In the genomic region with DNA sequence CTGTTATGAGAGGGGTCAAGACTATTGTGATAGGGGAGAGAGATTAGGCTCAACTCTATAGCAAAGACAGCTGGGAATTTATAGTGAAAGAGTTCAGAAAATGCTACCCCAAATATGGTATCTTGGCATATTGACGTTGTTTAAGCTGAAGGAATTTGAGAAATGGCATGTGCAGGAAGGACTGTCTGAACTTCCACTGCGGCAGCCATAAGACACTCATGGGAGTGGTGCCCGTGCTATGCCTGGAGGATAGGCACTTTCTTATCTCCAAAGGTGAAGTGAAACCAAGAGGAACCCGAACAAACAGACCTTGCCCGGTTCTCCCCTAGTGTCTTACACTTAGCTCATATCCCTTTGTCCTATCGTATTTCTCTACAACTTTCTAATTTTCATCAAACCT, we compare ENCODE assay signal across 1 cellular context.
TF ChIP-seq lines count a peak whose summit lies in the region.

No MANE protein-coding gene starts in this region.

TF ChIP-seq in K562, 482 proteins besides CTCF, POLR2A, EP300 and RAD21 (continued from another document):
- TF ChIP-seq, protein P1, sequence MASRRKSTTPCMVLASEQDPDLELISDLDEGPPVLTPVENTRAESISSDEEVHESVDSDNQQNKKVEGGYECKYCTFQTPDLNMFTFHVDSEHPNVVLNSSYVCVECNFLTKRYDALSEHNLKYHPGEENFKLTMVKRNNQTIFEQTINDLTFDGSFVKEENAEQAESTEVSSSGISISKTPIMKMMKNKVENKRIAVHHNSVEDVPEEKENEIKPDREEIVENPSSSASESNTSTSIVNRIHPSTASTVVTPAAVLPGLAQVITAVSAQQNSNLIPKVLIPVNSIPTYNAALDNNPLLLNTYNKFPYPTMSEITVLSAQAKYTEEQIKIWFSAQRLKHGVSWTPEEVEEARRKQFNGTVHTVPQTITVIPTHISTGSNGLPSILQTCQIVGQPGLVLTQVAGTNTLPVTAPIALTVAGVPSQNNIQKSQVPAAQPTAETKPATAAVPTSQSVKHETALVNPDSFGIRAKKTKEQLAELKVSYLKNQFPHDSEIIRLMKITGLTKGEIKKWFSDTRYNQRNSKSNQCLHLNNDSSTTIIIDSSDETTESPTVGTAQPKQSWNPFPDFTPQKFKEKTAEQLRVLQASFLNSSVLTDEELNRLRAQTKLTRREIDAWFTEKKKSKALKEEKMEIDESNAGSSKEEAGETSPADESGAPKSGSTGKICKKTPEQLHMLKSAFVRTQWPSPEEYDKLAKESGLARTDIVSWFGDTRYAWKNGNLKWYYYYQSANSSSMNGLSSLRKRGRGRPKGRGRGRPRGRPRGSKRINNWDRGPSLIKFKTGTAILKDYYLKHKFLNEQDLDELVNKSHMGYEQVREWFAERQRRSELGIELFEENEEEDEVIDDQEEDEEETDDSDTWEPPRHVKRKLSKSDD (conservative IDR thresholded peaks at IDR 0.05; ENCODE audit: low read length) = no peak
- TF ChIP-seq DPF2 (IDR thresholded peaks at IDR 0.05) (no peak), PCBP1 (IDR thresholded peaks at IDR 0.05; ENCODE audit: low read depth, low read length, poor library complexity, severe bottlenecking) (no peak), ARID1B (IDR thresholded peaks at IDR 0.05) (no peak), ZNF589 (CRISPR knock-in tag; IDR thresholded peaks at IDR 0.05; ENCODE audit: low read depth) (no peak), ZNF347 (CRISPR knock-in tag; IDR thresholded peaks at IDR 0.05; ENCODE audit: low read depth) (no peak), ZNF77 (CRISPR knock-in tag; IDR thresholded peaks at IDR 0.05) (no peak), SRSF1 (IDR thresholded peaks at IDR 0.05; ENCODE audit: low read depth, low read length) (no peak)
- TF ChIP-seq, protein P2, sequence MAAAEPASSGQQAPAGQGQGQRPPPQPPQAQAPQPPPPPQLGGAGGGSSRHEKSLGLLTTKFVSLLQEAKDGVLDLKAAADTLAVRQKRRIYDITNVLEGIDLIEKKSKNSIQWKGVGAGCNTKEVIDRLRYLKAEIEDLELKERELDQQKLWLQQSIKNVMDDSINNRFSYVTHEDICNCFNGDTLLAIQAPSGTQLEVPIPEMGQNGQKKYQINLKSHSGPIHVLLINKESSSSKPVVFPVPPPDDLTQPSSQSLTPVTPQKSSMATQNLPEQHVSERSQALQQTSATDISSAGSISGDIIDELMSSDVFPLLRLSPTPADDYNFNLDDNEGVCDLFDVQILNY (CRISPR knock-in tag; IDR thresholded peaks at IDR 0.05) = no peak
- TF ChIP-seq, protein P3, sequence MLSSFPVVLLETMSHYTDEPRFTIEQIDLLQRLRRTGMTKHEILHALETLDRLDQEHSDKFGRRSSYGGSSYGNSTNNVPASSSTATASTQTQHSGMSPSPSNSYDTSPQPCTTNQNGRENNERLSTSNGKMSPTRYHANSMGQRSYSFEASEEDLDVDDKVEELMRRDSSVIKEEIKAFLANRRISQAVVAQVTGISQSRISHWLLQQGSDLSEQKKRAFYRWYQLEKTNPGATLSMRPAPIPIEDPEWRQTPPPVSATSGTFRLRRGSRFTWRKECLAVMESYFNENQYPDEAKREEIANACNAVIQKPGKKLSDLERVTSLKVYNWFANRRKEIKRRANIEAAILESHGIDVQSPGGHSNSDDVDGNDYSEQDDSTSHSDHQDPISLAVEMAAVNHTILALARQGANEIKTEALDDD (IDR thresholded peaks at IDR 0.05) = no peak
- TF ChIP-seq, protein P4, sequence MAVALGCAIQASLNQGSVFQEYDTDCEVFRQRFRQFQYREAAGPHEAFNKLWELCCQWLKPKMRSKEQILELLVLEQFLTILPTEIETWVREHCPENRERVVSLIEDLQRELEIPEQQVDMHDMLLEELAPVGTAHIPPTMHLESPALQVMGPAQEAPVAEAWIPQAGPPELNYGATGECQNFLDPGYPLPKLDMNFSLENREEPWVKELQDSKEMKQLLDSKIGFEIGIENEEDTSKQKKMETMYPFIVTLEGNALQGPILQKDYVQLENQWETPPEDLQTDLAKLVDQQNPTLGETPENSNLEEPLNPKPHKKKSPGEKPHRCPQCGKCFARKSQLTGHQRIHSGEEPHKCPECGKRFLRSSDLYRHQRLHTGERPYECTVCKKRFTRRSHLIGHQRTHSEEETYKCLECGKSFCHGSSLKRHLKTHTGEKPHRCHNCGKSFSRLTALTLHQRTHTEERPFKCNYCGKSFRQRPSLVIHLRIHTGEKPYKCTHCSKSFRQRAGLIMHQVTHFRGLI (CRISPR knock-in tag; IDR thresholded peaks at IDR 0.05) = no peak
TF ChIP-seq in K562: peak in this region for 0.
